11 cellular contexts compared by ENCODE assay signal in genomic region chr2:241478166-241478565, GRCh38.
"Had no signal": no experiment of that assay in that cellular context is flagged by ENCODE, and none has a peak within 500 bp of the region (broad histone marks: within the 10 kb centered on the region; RNA-seq: fewer than 3 reads in every experiment).

No MANE protein-coding gene starts in this region.

- ATAC-seq: GM23338, HCT116 had no signal

- H3K27ac ChIP-seq: GM23248 had no signal

- DNase-seq: GM23248, GOT3, H7, H9, HCEC 1CT, HFFc6 had no signal

- H3K4me3 ChIP-seq: GM23248, GM23338, HAP-1 had no signal

- H3K4me1 Mint-ChIP-seq: GM23338, H9 had no signal

- H3K36me3 ChIP-seq: HAP-1 had no signal

- H3K9me3 ChIP-seq: HAP-1 had no signal

- H3K4me1 ChIP-seq: HAP-1 had no signal

- H3K9me3 Mint-ChIP-seq: HFFc6 had no signal

- H3K4me3 Mint-ChIP-seq: GM23338, H9, HFFc6 had no signal

- FAIRE-seq: H1, H54 had no signal

- H3K27ac Mint-ChIP-seq: GM23338, H9, HFFc6 had no signal
